ENCODE assay signal across 22 cellular contexts in genomic region chr2:147487980-147488289, GRCh38.
"Had no signal": no experiment of that assay in that cellular context is flagged by ENCODE, and none has a peak within 500 bp of the region (broad histone marks: within the 10 kb centered on the region; RNA-seq: fewer than 3 reads in every experiment).

No MANE protein-coding gene starts in this region.

- H3K27ac ChIP-seq: adrenal gland, RWPE1, SJCRH30 had no signal

- H3K9ac ChIP-seq: SK-N-SH had no signal

- DNase-seq: activated CD4-positive, alpha-beta T cell treated with anti-CD3 and anti-CD28 coated beads for 48 hours; activated CD4-positive, alpha-beta T cell treated with anti-CD3 and anti-CD28 coated beads, Interleukin-2, amount 50 U/mL, for 4 hours; activated CD4-positive, CD25-positive, alpha-beta regulatory T cell treated with anti-CD3 and anti-CD28 coated beads, Interleukin-2, amount 50 U/mL, for 72 hours; activated CD8-positive, alpha-beta memory T cell treated with anti-CD3 and anti-CD28 coated beads, Interleukin-2, amount 50 U/mL, for 48 hours; activated CD8-positive, alpha-beta T cell treated with anti-CD3 and anti-CD28 coated beads, Interleukin-2, amount 10 ng/mL, durations not matched to agents 7 days and 5 days; activated naive CD4-positive, alpha-beta T cell treated with anti-CD3 and anti-CD28 coated beads, Interleukin-2, amount 50 U/mL, for 16 hours; activated naive CD8-positive, alpha-beta T cell treated with anti-CD3 and anti-CD28 coated beads, Interleukin-2, amount 10 ng/mL, durations not matched to agents 7 days and 5 days; activated T-cell treated with anti-CD3 and anti-CD28 coated beads, Interleukin-2, amount 50 U/mL, for 1 hour; adrenal gland; anterior cingulate cortex; KG1; MV-4-11; NCI-H1436; NCI-H1694 treated with DMSO at 0.1 percent for 48 hours; NCI-H345; NCI-H510A; Right ventricle myocardium superior; SK-N-SH had no signal

- H3K4me3 ChIP-seq: adrenal gland, Peyer's patch, SJCRH30 had no signal

- H3K27me3 ChIP-seq: adrenal gland, Peyer's patch, SJCRH30 had no signal

- H3K9me3 ChIP-seq: adrenal gland, Peyer's patch, SJCRH30, SK-N-SH had no signal

- H3K4me2 ChIP-seq: SK-N-SH had no signal

- H3K36me3 Mint-ChIP-seq: WTC11 had no signal

- H3K4me3 Mint-ChIP-seq: activated CD8-positive, alpha-beta T cell treated with anti-CD3 and anti-CD28 coated beads, Interleukin-2, amount 10 ng/mL, durations not matched to agents 7 days and 5 days; activated naive CD8-positive, alpha-beta T cell treated with anti-CD3 and anti-CD28 coated beads, Interleukin-2, amount 10 ng/mL, durations not matched to agents 7 days and 5 days; WTC11 had no signal

- H3K9me3 Mint-ChIP-seq: WTC11 had no signal

- H3K36me3 ChIP-seq: adrenal gland, Peyer's patch, SJCRH30 had no signal

- H3K9me2 ChIP-seq: SK-N-SH had no signal

- ATAC-seq: activated CD8-positive, alpha-beta T cell treated with anti-CD3 and anti-CD28 coated beads, Interleukin-2, amount 10 ng/mL, durations not matched to agents 7 days and 5 days had no signal

- H3K4me1 ChIP-seq: adrenal gland had no signal

- H3K27ac Mint-ChIP-seq: activated CD8-positive, alpha-beta T cell treated with anti-CD3 and anti-CD28 coated beads, Interleukin-2, amount 10 ng/mL, durations not matched to agents 7 days and 5 days; activated naive CD8-positive, alpha-beta T cell treated with anti-CD3 and anti-CD28 coated beads, Interleukin-2, amount 10 ng/mL, durations not matched to agents 7 days and 5 days; WTC11 had no signal
